ENCODE assay signal across 9 cellular contexts in the genomic region with DNA sequence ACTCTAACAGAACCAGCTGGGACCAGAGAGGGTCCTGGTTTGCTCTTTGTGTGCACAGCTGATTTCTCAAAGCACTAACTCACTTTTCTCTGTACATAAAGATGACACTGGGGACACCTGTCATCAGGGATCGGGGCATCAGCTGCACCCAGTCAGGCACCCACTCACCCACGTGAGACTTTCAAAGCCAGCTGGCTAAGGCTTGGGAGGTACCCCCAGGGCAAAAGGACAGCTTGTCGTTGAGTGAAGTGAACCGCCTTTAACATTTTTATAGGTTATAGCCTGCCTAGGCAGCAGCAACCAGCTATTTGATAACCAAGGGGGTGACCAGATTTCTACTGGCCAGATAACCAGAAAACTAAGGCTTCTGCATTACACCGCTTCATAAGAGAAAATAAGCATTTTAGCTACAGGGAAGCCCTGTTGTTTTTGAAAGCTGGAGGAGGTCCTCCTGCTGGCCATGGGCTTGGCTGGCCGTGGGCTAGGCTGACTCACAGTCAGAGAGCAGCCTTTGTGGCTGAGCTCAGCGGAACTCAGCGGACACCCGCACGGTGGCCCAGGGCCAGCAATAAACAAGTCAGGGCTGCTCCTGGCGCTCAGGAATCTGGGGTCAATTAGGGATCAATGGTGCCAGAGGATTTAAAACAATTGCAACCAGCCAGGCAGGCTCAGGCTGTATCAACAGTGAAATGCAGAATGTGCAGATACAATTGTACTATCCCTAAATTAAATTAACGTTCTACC. TPM values are rescaled to one million over a fixed set of nuclear protein-coding genes. Genes with fewer than 3 reads are reported as not detected.
DNase-seq lines count a peak whose midpoint lies in the region; ATAC-seq and TF ChIP-seq lines count a peak whose summit lies in the region.
"Had no signal": no experiment of that assay in that cellular context is flagged by ENCODE, and none has a peak within 500 bp of the region (broad histone marks: within the 10 kb centered on the region; RNA-seq: fewer than 3 reads in every experiment).

No MANE protein-coding gene starts in this region.

- WGBS in gastroesophageal sphincter (ENCODE audit: low coverage in 1 of 2), 2 donors, result 38 to 60% methylated on average over 3 of the region's 12 CpGs
- no CpG with 5 or more reads among the region's 12 CpGs for WGBS in trophoblast cell (ENCODE audit: extremely low coverage, insufficient coverage, insufficient read length)

- H3K14ac ChIP-seq in trophoblast cell (ENCODE audit: low read length), result peak overlapping the region; percentile 95

- peak in 3 of 4 experiments; percentile 21 to 44 (median 44) for TF ChIP-seq CTCF in gastroesophageal sphincter (IDR thresholded peaks at IDR 0.05)

- no peak for TF ChIP-seq EP300 in gastroesophageal sphincter (IDR thresholded peaks at IDR 0.05)

- H2BK5ac ChIP-seq in trophoblast cell (ENCODE audit: low read depth, low read length, poor library complexity), result peak overlapping the region; percentile 92

- H3K4me3 ChIP-seq in gastroesophageal sphincter, result no peak overlapping the region
- H3K4me3 ChIP-seq in trophoblast cell (ENCODE audit: low read depth, low read length), result no peak overlapping the region

- peak overlapping the region; percentile 39 for H4K12ac ChIP-seq in trophoblast cell (ENCODE audit: low read depth, low read length)

- TF ChIP-seq POLR2A in gastroesophageal sphincter (IDR thresholded peaks at IDR 0.05), result no peak

- no peaks in the 10 kb centered on the region for H3K27me3 ChIP-seq in gastroesophageal sphincter
- H3K27me3 ChIP-seq in trophoblast cell (ENCODE audit: insufficient read depth, low read length), result no peaks in the 10 kb centered on the region

- no peak overlapping the region for H3K23ac ChIP-seq in trophoblast cell (ENCODE audit: low read length)

- peak; percentile 91 for ATAC-seq in gastroesophageal sphincter
- ATAC-seq in HG02840 (IDR thresholded peaks at IDR 0.05; ENCODE audit: low FRiP score, unreplicated experiment), result no peak
- ATAC-seq in GM21529 (IDR thresholded peaks at IDR 0.05; ENCODE audit: unreplicated experiment), result no peak
- no peak for ATAC-seq in HG03175 (IDR thresholded peaks at IDR 0.05; ENCODE audit: unreplicated experiment)

- peak overlapping the region; percentile 94 for H4K91ac ChIP-seq in trophoblast cell (ENCODE audit: low read depth, low read length)

- H2BK12ac ChIP-seq in trophoblast cell (ENCODE audit: low read length), result peak overlapping the region; percentile 98

- H3K79me1 ChIP-seq in trophoblast cell (ENCODE audit: low read length), result peaks cover 18% of the 10 kb centered on the region

- peak overlapping the region; percentile 73 for H3K18ac ChIP-seq in trophoblast cell (ENCODE audit: low read length)

- H3K9me3 ChIP-seq in gastroesophageal sphincter, result no peaks in the 10 kb centered on the region
- peaks cover 3% of the 10 kb centered on the region for H3K9me3 ChIP-seq in trophoblast cell (ENCODE audit: insufficient read depth, low read depth, low read length)

- H2BK120ac ChIP-seq in trophoblast cell (ENCODE audit: insufficient read depth, low read length, poor library complexity), result peak overlapping the region; percentile 97

- no peak overlapping the region for H3K9ac ChIP-seq in trophoblast cell (ENCODE audit: low read length)

- DNase-seq in GOT3 (lab: John Stamatoyannopoulos, UW) (peak; percentile 41), T1000 (lab: John Stamatoyannopoulos, UW) (peak; percentile 76), trophoblast cell (peak; percentile 74 to 84)
- no peak for DNase-seq in activated CD8-positive, alpha-beta memory T cell treated with anti-CD3 and anti-CD28 coated beads, Interleukin-2, amount 50 U/mL, for 4 hours

- no peaks in the 10 kb centered on the region for H3K36me3 ChIP-seq in gastroesophageal sphincter
- no peaks in the 10 kb centered on the region for H3K36me3 ChIP-seq in trophoblast cell (ENCODE audit: control insufficient read depth in 1 of 2, insufficient read depth in 2 of 2, low read length in 2 of 2)

- no peaks in the 10 kb centered on the region for H3K79me2 ChIP-seq in trophoblast cell (ENCODE audit: control insufficient read depth, insufficient read depth, low read length, poor library complexity)

- H3K4ac ChIP-seq in trophoblast cell (ENCODE audit: low read depth, low read length), result peak overlapping the region; percentile 72

- H3K4me1 ChIP-seq in gastroesophageal sphincter (peaks cover 0 to 39% (median 18%) of the 10 kb centered on the region in 3 donors), trophoblast cell (ENCODE audit: control insufficient read depth in 1 of 2, insufficient read depth in 2 of 2, low read length in 2 of 2) (peaks cover 18% of the 10 kb centered on the region in 2 experiments)

- no peak overlapping the region for H2AFZ ChIP-seq in trophoblast cell (ENCODE audit: insufficient read depth, low read length, poor library complexity)

- peak overlapping the region; percentile 78 for H4K8ac ChIP-seq in trophoblast cell (ENCODE audit: low read depth, low read length)

- peak overlapping the region; percentile 79 for H2AK5ac ChIP-seq in trophoblast cell (ENCODE audit: low read length)

- H3K27ac ChIP-seq in gastroesophageal sphincter (peak overlapping the region in 3 of 4 donors; percentile 38 to 56 (median 46)), trophoblast cell (ENCODE audit: low read depth, low read length) (peak overlapping the region; percentile 95)
- H3K27ac ChIP-seq: HL-60 had no signal

- peak overlapping the region; percentile 27 for H3K4me2 ChIP-seq in trophoblast cell (ENCODE audit: low read length)

RNA-seq across cellular contexts. Expression of a gene that starts 57.1 kb away (rescaled TPM):
- total RNA-seq in gastroesophageal sphincter, result 10 to 100 TPM in 2 of 4 donors, 1 to 10 TPM in 2; 5.6 to 34.7 (median 19.7) TPM
- polyA plus RNA-seq in trophoblast cell (2013), result 3.3 and 3.5 TPM in 2 replicates
